ENCODE assay signal across 10 cellular contexts in the genomic region with DNA sequence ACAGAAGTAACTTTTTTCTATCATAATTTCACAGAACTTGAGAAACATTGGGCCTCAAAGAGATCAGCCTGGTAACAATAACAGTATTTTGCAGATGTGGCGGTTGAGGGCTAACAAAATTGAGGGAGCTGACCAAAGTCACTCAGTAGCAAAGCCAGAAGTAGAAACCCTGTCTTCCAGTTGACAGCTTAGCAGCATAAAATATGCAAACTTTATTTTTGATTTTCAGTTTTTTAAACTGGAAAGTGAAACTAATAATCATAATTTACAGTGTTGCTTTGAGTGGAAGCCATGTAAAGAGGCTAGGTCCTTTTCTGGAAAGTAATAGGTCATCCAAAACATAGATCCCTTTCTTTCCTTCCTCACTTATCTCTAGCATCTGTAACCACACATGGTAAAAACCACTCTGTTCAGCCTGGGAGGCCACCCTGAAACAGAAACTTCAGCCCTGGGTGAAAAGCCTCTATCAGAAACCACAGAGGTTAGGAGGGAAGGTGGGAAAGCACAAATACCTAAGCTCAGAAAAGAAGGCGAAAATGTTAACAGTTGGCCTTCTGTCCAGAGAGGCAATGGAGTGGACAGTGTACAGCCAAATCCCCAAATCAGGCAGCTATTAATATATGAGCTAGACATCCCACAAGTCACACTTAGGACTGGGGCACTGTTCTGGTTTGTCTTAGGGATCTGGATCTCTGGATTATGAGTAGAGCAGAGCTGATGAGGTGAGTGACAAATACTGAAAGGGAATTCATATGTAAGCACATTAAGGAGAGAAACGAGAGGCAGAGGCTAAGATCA.
DNase-seq lines count a peak whose midpoint lies in the region; ATAC-seq, FAIRE-seq and TF ChIP-seq lines count a peak whose summit lies in the region.
"Had no signal": no experiment of that assay in that cellular context is flagged by ENCODE, and none has a peak within 500 bp of the region (broad histone marks: within the 10 kb centered on the region; RNA-seq: fewer than 3 reads in every experiment).

No MANE protein-coding gene starts in this region.

- H3K36me3 ChIP-seq in OCI-LY3 (replicated peaks; ENCODE audit: low read depth, low read length) (no peaks in the 10 kb centered on the region), smooth muscle cell (ENCODE audit: low read depth) (no peaks in the 10 kb centered on the region), ascending aorta (no peaks in the 10 kb centered on the region), endodermal cell (ENCODE audit: control insufficient read depth, insufficient read depth, low read length) (no peaks in the 10 kb centered on the region)
- H3K36me3 ChIP-seq: heart left ventricle had no signal

- no peak for FAIRE-seq in D721Med (lab: Jason Lieb, UNC)

- H3K4me1 ChIP-seq in OCI-LY3 (ENCODE audit: low read length), result peaks cover 18% of the 10 kb centered on the region
- no peaks in the 10 kb centered on the region for H3K4me1 ChIP-seq in smooth muscle cell (ENCODE audit: low read depth)
- no peaks in the 10 kb centered on the region for H3K4me1 ChIP-seq in ascending aorta
- no peaks in the 10 kb centered on the region for H3K4me1 ChIP-seq in endodermal cell (ENCODE audit: control insufficient read depth, insufficient read depth, low read length)
- H3K4me1 ChIP-seq: heart left ventricle had no signal

- H4K20me1 ChIP-seq in OCI-LY3 (ENCODE audit: insufficient read depth, low read length) (no peaks in the 10 kb centered on the region), smooth muscle cell (ENCODE audit: low read depth) (no peaks in the 10 kb centered on the region)

- H3K27ac ChIP-seq in OCI-LY3 (ENCODE audit: low read length) (no peak overlapping the region), smooth muscle cell (ENCODE audit: low read depth) (peak overlapping the region; percentile 50), ascending aorta (no peak overlapping the region), endodermal cell (ENCODE audit: low read depth, low read length) (no peak overlapping the region)
- H3K27ac ChIP-seq: heart left ventricle had no signal

- H3K4me3 Mint-ChIP-seq in endodermal cell, result no peak overlapping the region
- H3K4me3 Mint-ChIP-seq: activated naive CD4-positive, alpha-beta T cell treated with anti-CD3 and anti-CD28 coated beads, Interleukin-2, amount 50 U/mL, for 24 hours had no signal

- H3K9me3 ChIP-seq in OCI-LY3 (ENCODE audit: insufficient read depth, low read length), result no peaks in the 10 kb centered on the region
- H3K9me3 ChIP-seq in smooth muscle cell (replicated peaks; ENCODE audit: low read depth), result no peaks in the 10 kb centered on the region
- H3K9me3 ChIP-seq in ascending aorta, result no peaks in the 10 kb centered on the region
- H3K9me3 ChIP-seq in endodermal cell (ENCODE audit: control insufficient read depth, low read length), result no peaks in the 10 kb centered on the region
- H3K9me3 ChIP-seq: heart left ventricle had no signal

- H3K27me3 Mint-ChIP-seq in endodermal cell (ENCODE audit: insufficient read depth), result no peaks in the 10 kb centered on the region
- H3K27me3 Mint-ChIP-seq: activated naive CD4-positive, alpha-beta T cell treated with anti-CD3 and anti-CD28 coated beads, Interleukin-2, amount 50 U/mL, for 24 hours had no signal

- no peaks in the 10 kb centered on the region for H3K79me2 ChIP-seq in OCI-LY3 (ENCODE audit: low read length)
- H3K79me2 ChIP-seq in smooth muscle cell (ENCODE audit: low read depth), result no peaks in the 10 kb centered on the region

- no peaks in the 10 kb centered on the region for H3F3A ChIP-seq in smooth muscle cell (ENCODE audit: low read depth)

- intact Hi-C loops in ascending aorta (cut with DNase I), result no loop called here

- peak overlapping the region; percentile 23 for H3K4me2 ChIP-seq in OCI-LY3 (ENCODE audit: low read length)
- H3K4me2 ChIP-seq in smooth muscle cell, result no peak overlapping the region

- H3K36me3 Mint-ChIP-seq in endodermal cell (ENCODE audit: low read depth), result no peaks in the 10 kb centered on the region
- H3K36me3 Mint-ChIP-seq: activated naive CD4-positive, alpha-beta T cell treated with anti-CD3 and anti-CD28 coated beads, Interleukin-2, amount 50 U/mL, for 24 hours had no signal

- H2AFZ ChIP-seq in OCI-LY3 (ENCODE audit: low read depth, low read length) (no peak overlapping the region), smooth muscle cell (ENCODE audit: low read depth) (peak overlapping the region; percentile 13)

- TF ChIP-seq CTCF in OCI-LY3 (IDR thresholded peaks at IDR 0.05; ENCODE audit: low read depth, low read length), result no peak
- TF ChIP-seq CTCF in smooth muscle cell (IDR thresholded peaks at IDR 0.05; ENCODE audit: borderline replicate concordance, insufficient read depth, poor library complexity, severe bottlenecking), result no peak
- no peak for TF ChIP-seq CTCF in ascending aorta (IDR thresholded peaks at IDR 0.05)
- no peak for TF ChIP-seq CTCF in D721Med (IDR thresholded peaks at IDR 0.05; ENCODE audit: insufficient read depth, missing control alignments)
- no peak for TF ChIP-seq CTCF in endodermal cell (conservative IDR thresholded peaks at IDR 0.05)

- H3K27ac Mint-ChIP-seq in endodermal cell, result no peak overlapping the region
- H3K27ac Mint-ChIP-seq: activated naive CD4-positive, alpha-beta T cell treated with anti-CD3 and anti-CD28 coated beads, Interleukin-2, amount 50 U/mL, for 24 hours had no signal

- 62% methylated on average over 3 of the region's 3 CpGs for WGBS in smooth muscle cell (ENCODE audit: low lambda C conversion rate)
- WGBS in endodermal cell (ENCODE audit: insufficient coverage in 1 of 2, insufficient read length in 1 of 2), 2 experiments, result 93 to 100% methylated on average over 2 of the region's 3 CpGs

- H3K9me3 Mint-ChIP-seq in endodermal cell, result no peaks in the 10 kb centered on the region
- H3K9me3 Mint-ChIP-seq: activated naive CD4-positive, alpha-beta T cell treated with anti-CD3 and anti-CD28 coated beads, Interleukin-2, amount 50 U/mL, for 24 hours had no signal

- ATAC-seq in GM19324 (IDR thresholded peaks at IDR 0.05; ENCODE audit: low FRiP score, unreplicated experiment) (peak; percentile 91), HG02870 (IDR thresholded peaks at IDR 0.05; ENCODE audit: unreplicated experiment) (peak; percentile 92)
- ATAC-seq: heart left ventricle had no signal

- DNase-seq in smooth muscle cell (lab: John Stamatoyannopoulos, UW; ENCODE audit: unreplicated experiment) (no peak), ascending aorta (ENCODE audit: low spot score in 2 of 2) (no peak), D721Med (ENCODE audit: insufficient read length, low spot score) (no peak), endodermal cell (no peak), NCI-H2107 treated with DMSO at 0.1 percent for 48 hours (lab: John Stamatoyannopoulos, UW; ENCODE audit: unreplicated experiment) (no peak)
- DNase-seq: heart left ventricle had no signal

- no peak overlapping the region for H3K4me3 ChIP-seq in OCI-LY3 (ENCODE audit: low read length)
- no peak overlapping the region for H3K4me3 ChIP-seq in smooth muscle cell
- H3K4me3 ChIP-seq in ascending aorta, result no peak overlapping the region
- H3K4me3 ChIP-seq in endodermal cell (ENCODE audit: low read length), result no peak overlapping the region
- H3K4me3 ChIP-seq: heart left ventricle had no signal

- H3K4me1 Mint-ChIP-seq in endodermal cell, result no peaks in the 10 kb centered on the region

- H3K9ac ChIP-seq in OCI-LY3 (ENCODE audit: low read length) (no peak overlapping the region), smooth muscle cell (ENCODE audit: low read depth) (no peak overlapping the region), endodermal cell (ENCODE audit: extremely low read depth, low read length, poor library complexity, severe bottlenecking) (no peak overlapping the region)

- H3K27me3 ChIP-seq in OCI-LY3 (ENCODE audit: low read depth, low read length), result no peaks in the 10 kb centered on the region
- H3K27me3 ChIP-seq in smooth muscle cell (ENCODE audit: low read depth), result no peaks in the 10 kb centered on the region
- no peaks in the 10 kb centered on the region for H3K27me3 ChIP-seq in ascending aorta
- no peaks in the 10 kb centered on the region for H3K27me3 ChIP-seq in endodermal cell (ENCODE audit: control insufficient read depth, insufficient read depth, low read length, poor library complexity, severe bottlenecking)
- H3K27me3 ChIP-seq: heart left ventricle had no signal
